8 cellular contexts compared by ENCODE assay signal in genomic region chr6:1596088-1596852, GRCh38. TPM values are rescaled to one million over a fixed set of nuclear protein-coding genes. Genes with fewer than 3 reads are reported as not detected.
DNase-seq lines count a peak whose midpoint lies in the region; ATAC-seq, FAIRE-seq and TF ChIP-seq lines count a peak whose summit lies in the region.

No MANE protein-coding gene starts in this region.

- TF ChIP-seq CTCF in Peyer's patch (IDR thresholded peaks at IDR 0.05), result peak; percentile 68 to 97 (median 93)
- TF ChIP-seq CTCF in osteocyte (IDR thresholded peaks at IDR 0.05), result peak; percentile 97

- peaks cover 17% of the 10 kb centered on the region for H3K4me1 Mint-ChIP-seq in osteocyte (ENCODE audit: unreplicated experiment)

- no peak overlapping the region for H3K4me3 ChIP-seq in Peyer's patch

- H3K27me3 ChIP-seq in Peyer's patch, result no peaks in the 10 kb centered on the region

- H3K4me1 ChIP-seq in Peyer's patch, result peaks cover 0 to 8% (median 0%) of the 10 kb centered on the region in 4 donors

- no peaks in the 10 kb centered on the region for H3K36me3 ChIP-seq in Peyer's patch

- peak overlapping the region; percentile 43 for H3K4me3 Mint-ChIP-seq in osteocyte (ENCODE audit: unreplicated experiment)

- no peak for FAIRE-seq in urothelium cell line (lab: Jason Lieb, UNC)

- H3K27ac Mint-ChIP-seq in osteocyte (ENCODE audit: unreplicated experiment), result no peak overlapping the region

- peaks cover 6% of the 10 kb centered on the region for H3K27me3 Mint-ChIP-seq in osteocyte (ENCODE audit: unreplicated experiment)

- peak; percentile 85 for DNase-seq in GM03348 (ENCODE audit: low spot score)
- DNase-seq in Peyer's patch, result peak; percentile 48 to 79 (median 73)
- DNase-seq in activated T-helper 9 cell treated with anti-CD3 and anti-CD28 coated beads, Interleukin-2, amount 50 U/mL, for 16 hours (ENCODE audit: low read depth), result peak; percentile 41
- peak; percentile 68 for DNase-seq in germinal center (ENCODE audit: low spot score)
- DNase-seq in osteocyte (ENCODE audit: extremely low spot score, unreplicated experiment), result no peak
- peak; percentile 69 for DNase-seq in urothelium cell line (ENCODE audit: low spot score)
- no peak for DNase-seq in GF-D8 (lab: John Stamatoyannopoulos, UW)

- TF ChIP-seq POLR2A in Peyer's patch (IDR thresholded peaks at IDR 0.05), result no peak

- H3K9me3 ChIP-seq in Peyer's patch, result no peaks in the 10 kb centered on the region

- H3K9me3 Mint-ChIP-seq in osteocyte (ENCODE audit: unreplicated experiment), result no peaks in the 10 kb centered on the region

- no peaks in the 10 kb centered on the region for H3K36me3 Mint-ChIP-seq in osteocyte (ENCODE audit: unreplicated experiment)

- no peak overlapping the region for H3K27ac ChIP-seq in Peyer's patch

- ATAC-seq in HG03175 (IDR thresholded peaks at IDR 0.05; ENCODE audit: unreplicated experiment), result peak; percentile 76

RNA-seq across cellular contexts. Expression of gene FOXC1, which starts 13.4 kb away (rescaled TPM):
- total RNA-seq in Peyer's patch, result 1 to 10 TPM in 3 of 4 donors, not detected in 1; 1.6 to 3.3 (median 2.7) TPM
- total RNA-seq in osteocyte, result 106 and 108 TPM in 2 replicates

Comparison
In these comparisons a context has a peak if more than half of its experiments do, and no peak if none do; other contexts are left out.
1. DNase-seq: peak in GM03348 (single experiment), Peyer's patch (3 of 3), activated T-helper 9 cell treated with anti-CD3 and anti-CD28 coated beads, Interleukin-2, amount 50 U/mL, for 16 hours (single experiment), germinal center (single experiment) and urothelium cell line (single experiment); none in osteocyte (single experiment) and GF-D8 (single experiment).
2. RNA of gene FOXC1, which starts 13.4 kb away (total RNA-seq): 106 to 108 TPM in osteocyte; 1.6 to 3.3 TPM in Peyer's patch; every median in the first group is over 10 times any median in the second.